9 cellular contexts compared by ENCODE assay signal in the genomic region with DNA sequence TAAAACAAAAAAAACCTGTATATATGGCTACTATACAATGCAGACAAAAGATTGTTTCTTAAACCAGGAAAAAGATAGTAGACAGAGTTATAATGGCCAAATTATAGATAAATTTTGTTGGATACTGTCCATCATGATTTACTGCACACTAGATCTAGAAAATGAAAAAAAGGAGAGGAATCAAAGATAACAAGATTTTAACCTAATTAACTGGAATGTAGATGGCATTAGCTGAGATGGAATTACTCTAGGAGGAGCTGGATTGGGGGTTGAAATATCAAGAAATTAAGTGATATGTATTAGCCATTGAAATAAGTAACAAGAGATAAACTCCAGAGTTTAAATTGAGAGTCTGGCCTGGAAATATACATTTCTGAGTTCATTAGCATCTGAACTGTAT.
"Had no signal": no experiment of that assay in that cellular context is flagged by ENCODE, and none has a peak within 500 bp of the region (broad histone marks: within the 10 kb centered on the region; RNA-seq: fewer than 3 reads in every experiment).

No MANE protein-coding gene starts in this region.

- DNase-seq: H9, HCEC 1CT, HFFc6, KBM-7 had no signal

- H2AFZ ChIP-seq: GM23338 had no signal

- FAIRE-seq: H1, H54, HepG2 had no signal

- H3K4me2 ChIP-seq: GM23338 had no signal

- H3K27ac ChIP-seq: HL-60 had no signal

- ATAC-seq: GM23338, HepG2 had no signal

- H3K4me3 ChIP-seq: GM23338 had no signal
